ENCODE assay signal across 1 cellular context in the genomic region with DNA sequence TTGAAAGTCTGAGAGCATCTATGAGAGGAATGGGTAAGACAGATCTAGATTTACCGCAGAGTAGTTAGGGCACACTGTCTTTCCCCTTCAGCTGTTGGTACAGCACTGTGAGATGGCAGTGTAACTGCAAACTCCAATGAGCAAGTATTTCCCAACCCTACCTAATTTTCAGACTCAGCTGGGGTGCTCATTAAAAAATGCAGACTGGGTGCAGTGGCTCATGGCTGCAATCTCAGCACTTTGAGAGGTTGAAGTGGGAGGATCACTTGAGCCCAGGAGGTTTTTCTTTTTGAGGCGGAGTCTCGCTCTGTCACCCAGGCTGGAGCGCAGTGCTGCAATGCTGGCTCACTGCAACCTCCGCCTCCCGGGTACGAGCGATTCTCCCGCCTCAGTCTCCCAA.
TF ChIP-seq lines count a peak whose summit lies in the region.

No MANE protein-coding gene starts in this region.

TF ChIP-seq in GM23338, 12 proteins besides CTCF, POLR2A, EP300 and RAD21 (continued from another document):
- TF ChIP-seq JUNB (IDR thresholded peaks at IDR 0.05; ENCODE audit: unreplicated experiment), result no peak
- TF ChIP-seq NANOG (IDR thresholded peaks at IDR 0.05; ENCODE audit: borderline replicate concordance), result no peak
